ENCODE assay signal across 17 cellular contexts in the genomic region with DNA sequence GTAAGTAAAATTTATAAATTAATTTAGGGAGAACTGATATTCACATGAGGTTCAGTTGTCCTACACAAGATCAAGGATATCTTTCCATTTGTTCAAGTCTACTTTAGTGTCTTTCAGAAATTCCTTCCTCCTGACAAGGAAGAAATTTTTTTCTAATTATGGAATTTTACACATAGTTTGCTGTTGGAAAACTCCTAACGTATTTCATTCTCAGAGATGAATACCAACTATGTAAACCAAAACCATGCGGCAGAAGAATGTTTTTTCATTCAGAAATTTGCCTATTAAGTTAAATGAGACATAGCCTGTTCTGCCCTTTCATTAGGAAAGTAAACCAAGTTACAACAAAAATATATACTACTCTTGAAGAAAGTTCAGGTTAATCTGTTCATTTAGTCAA.
DNase-seq lines count a peak whose midpoint lies in the region; ATAC-seq and TF ChIP-seq lines count a peak whose summit lies in the region.
"Had no signal": no experiment of that assay in that cellular context is flagged by ENCODE, and none has a peak within 500 bp of the region (broad histone marks: within the 10 kb centered on the region; RNA-seq: fewer than 3 reads in every experiment).

No MANE protein-coding gene starts in this region.

- ATAC-seq in HG03108 (IDR thresholded peaks at IDR 0.05; ENCODE audit: unreplicated experiment) = no peak

- peaks cover 19% of the 10 kb centered on the region for H3K9me3 ChIP-seq in adipocyte (ENCODE audit: control insufficient read depth, low read length)

- no peak overlapping the region for H3K27ac ChIP-seq in caudate nucleus (ENCODE audit: low read depth, low read length)

- H3K4me3 ChIP-seq in AG10803 (ENCODE audit: low read length) (no peak overlapping the region), adipocyte (ENCODE audit: low read length) (no peak overlapping the region)

- no peak for TF ChIP-seq CTCF in AG10803 (conservative IDR thresholded peaks at IDR 0.05; ENCODE audit: low read length)

- H3K36me3 ChIP-seq in adipocyte (ENCODE audit: control insufficient read depth, insufficient read depth, low read length, severe bottlenecking) = no peaks in the 10 kb centered on the region

- no peak overlapping the region for H3K9ac ChIP-seq in adipocyte (ENCODE audit: low read length)

- H3K27me3 ChIP-seq in adipocyte (replicated peaks; ENCODE audit: control insufficient read depth, insufficient read depth, low read length) = no peaks in the 10 kb centered on the region

- DNase-seq in AG10803 (ENCODE audit: low read depth) (peak; percentile 32), EH (ENCODE audit: low read depth) (peak; percentile 74), adipocyte (ENCODE audit: low read depth) (peak; percentile 48), fibroblast of peridontal ligament (ENCODE audit: extremely low read depth) (peak; percentile 43), caudate nucleus (lab: John Stamatoyannopoulos, UW) (no peak), T-helper 1 cell (no peak)
- DNase-seq: ACHN; C1 segment of cervical spinal cord; CD4-positive, CD25-positive, alpha-beta regulatory T cell; CD8-positive, alpha-beta memory T cell; COR-L47; DMS 273 treated with DMSO at 0.1 percent for 48 hours; DMS53; DND-41; H9; KG1 had no signal

- H3K4me1 ChIP-seq in adipocyte (ENCODE audit: control insufficient read depth, insufficient read depth, low read length) = no peaks in the 10 kb centered on the region

Comparison
In these comparisons a context has a peak if more than half of its experiments do, and no peak if none do; other contexts are left out.
1. DNase-seq: peak in AG10803 (single experiment), EH (single experiment), adipocyte (single experiment) and fibroblast of peridontal ligament (single experiment); none in caudate nucleus (0 of 61) and T-helper 1 cell (0 of 5).